Comparison of ENCODE assay signal across 1 cellular context in the genomic region with DNA sequence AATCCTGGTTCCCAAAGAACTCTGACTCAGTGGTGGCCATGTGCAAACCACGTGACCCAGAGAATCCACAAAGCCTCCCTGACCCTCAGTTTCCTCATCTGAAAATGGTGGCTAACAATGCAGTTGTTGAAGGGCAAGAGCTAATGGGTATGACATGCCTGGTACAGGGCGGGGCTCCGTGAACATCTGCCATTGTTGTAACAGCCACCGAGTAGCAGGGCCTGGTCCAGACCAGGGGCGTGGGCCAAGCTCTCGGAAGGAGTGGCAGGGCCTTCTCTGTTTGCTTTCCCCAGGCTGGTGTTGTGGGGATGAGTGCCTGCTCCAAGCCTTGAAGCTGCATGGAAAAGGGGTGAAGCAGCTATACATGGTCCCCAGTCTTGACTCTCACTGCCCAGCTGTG.
TF ChIP-seq lines count a peak whose summit lies in the region.

No MANE protein-coding gene starts in this region.

TF ChIP-seq in HEK293, 187 proteins besides CTCF, POLR2A, EP300 and RAD21 (continued from another document):
- no peak for TF ChIP-seq ZBTB26 (tag by site-specific recombination; optimal IDR thresholded peaks at IDR 0.05)
